ENCODE assay signal across 8 cellular contexts in the genomic region with DNA sequence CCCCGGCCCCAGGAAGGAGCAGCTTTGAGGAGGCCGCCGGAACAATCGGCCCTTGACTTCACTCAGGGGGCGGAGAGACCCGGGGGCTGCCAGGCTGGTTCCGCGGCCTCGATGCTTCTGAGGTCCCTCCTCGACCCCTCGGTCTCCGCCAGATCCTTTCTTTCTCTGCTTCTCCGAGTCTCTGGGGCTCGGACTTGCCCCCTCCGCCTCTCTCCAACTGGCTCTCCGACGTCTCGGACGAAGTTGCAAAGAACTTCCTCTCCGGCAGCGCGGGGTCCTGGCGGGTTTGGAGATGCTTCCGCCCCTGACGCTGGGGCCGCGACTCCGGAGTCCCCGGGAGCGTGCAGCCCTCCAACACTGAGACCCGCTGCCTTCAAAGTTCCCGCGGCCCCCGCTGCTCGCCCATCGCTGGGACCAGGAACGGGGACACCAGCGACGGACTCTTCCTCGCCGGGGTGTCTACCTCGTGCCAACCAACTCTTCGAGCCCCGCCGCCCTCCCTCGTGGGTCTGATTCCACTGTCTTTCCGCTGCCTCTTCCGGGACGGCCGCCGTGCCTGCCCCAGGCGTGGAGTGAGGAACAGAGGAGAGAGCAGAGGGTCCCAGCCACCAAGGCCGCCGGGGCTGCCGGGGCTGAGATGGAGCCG. TPM values are rescaled to one million over a fixed set of nuclear protein-coding genes. Genes with fewer than 3 reads are reported as not detected.
DNase-seq lines count a peak whose midpoint lies in the region; ATAC-seq and TF ChIP-seq lines count a peak whose summit lies in the region.
"Had no signal": no experiment of that assay in that cellular context is flagged by ENCODE, and none has a peak within 500 bp of the region (broad histone marks: within the 10 kb centered on the region; RNA-seq: fewer than 3 reads in every experiment).

No MANE protein-coding gene starts in this region.

- H3K36me3 ChIP-seq in HUES48 (ENCODE audit: control insufficient read depth, insufficient read depth, low read length) = no peaks in the 10 kb centered on the region
- H3K36me3 ChIP-seq in rectal smooth muscle tissue (ENCODE audit: control insufficient read depth, insufficient read depth, low read length) = no peaks in the 10 kb centered on the region

- peaks cover 27% of the 10 kb centered on the region for H3K4me1 Mint-ChIP-seq in central memory CD8-positive, alpha-beta T cell

- H3K27me3 ChIP-seq in HUES48 (ENCODE audit: control insufficient read depth, insufficient read depth, low read length) (peaks cover 98% of the 10 kb centered on the region), rectal smooth muscle tissue (ENCODE audit: control insufficient read depth, insufficient read depth, low read length) (peaks cover 72% of the 10 kb centered on the region), foreskin keratinocyte (peaks cover 100% of the 10 kb centered on the region)

- no peaks in the 10 kb centered on the region for H3K9me3 ChIP-seq in HUES48 (ENCODE audit: control insufficient read depth, insufficient read depth, low read length)

- H3K27ac ChIP-seq in HUES48 (ENCODE audit: low read depth, low read length) (no peak overlapping the region), rectal smooth muscle tissue (ENCODE audit: low read depth, low read length) (no peak overlapping the region), foreskin keratinocyte (no peak overlapping the region)

- ATAC-seq in GM18517 (IDR thresholded peaks at IDR 0.05; ENCODE audit: unreplicated experiment) = peak; percentile 16
- ATAC-seq in central memory CD8-positive, alpha-beta T cell (replicated peaks; ENCODE audit: extremely low read depth, poor library complexity, severe bottlenecking) = no peak
- no peak for ATAC-seq in GM19452 (IDR thresholded peaks at IDR 0.05; ENCODE audit: unreplicated experiment)
- ATAC-seq in foreskin keratinocyte = no peak

- no peak for DNase-seq in central memory CD8-positive, alpha-beta T cell (ENCODE audit: low spot score in 2 of 2)
- no peak for DNase-seq in COLO829 (ENCODE audit: low spot score)
- DNase-seq in foreskin keratinocyte = no peak

- TF ChIP-seq CTCF in foreskin keratinocyte (conservative IDR thresholded peaks at IDR 0.05) = no peak

- H3K36me3 Mint-ChIP-seq in central memory CD8-positive, alpha-beta T cell (ENCODE audit: insufficient read depth) = no peaks in the 10 kb centered on the region

- peaks cover 92% of the 10 kb centered on the region for H3K27me3 Mint-ChIP-seq in central memory CD8-positive, alpha-beta T cell

- no peaks in the 10 kb centered on the region for H3K9me3 Mint-ChIP-seq in central memory CD8-positive, alpha-beta T cell

- H3K9ac ChIP-seq in HUES48 (ENCODE audit: low read depth, low read length) (no peak overlapping the region), rectal smooth muscle tissue (ENCODE audit: low read length) (no peak overlapping the region)

- H3K4me1 ChIP-seq in HUES48 (ENCODE audit: control insufficient read depth, insufficient read depth, low read length) = peaks cover 28% of the 10 kb centered on the region
- H3K4me1 ChIP-seq in rectal smooth muscle tissue (ENCODE audit: control insufficient read depth, insufficient read depth, low read length) = no peaks in the 10 kb centered on the region
- no peaks in the 10 kb centered on the region for H3K4me1 ChIP-seq in foreskin keratinocyte

- peak overlapping the region; percentile 60 for H3K4me3 Mint-ChIP-seq in central memory CD8-positive, alpha-beta T cell

- peak overlapping the region; percentile 56 for H3K4me3 ChIP-seq in HUES48 (ENCODE audit: low read depth, low read length)
- peak overlapping the region; percentile 30 for H3K4me3 ChIP-seq in rectal smooth muscle tissue (ENCODE audit: low read length)
- H3K4me3 ChIP-seq: lung had no signal

- H3K27ac Mint-ChIP-seq in central memory CD8-positive, alpha-beta T cell (ENCODE audit: low read depth) = no peak overlapping the region

RNA-seq across cellular contexts. Expression of a gene that starts 7.0 kb away (rescaled TPM):
- total RNA-seq in foreskin keratinocyte = under 0.01 and 0.03 TPM in 2 replicates
- polyA plus RNA-seq in foreskin keratinocyte = not detected in 2 replicates
